ENCODE assay signal across 9 cellular contexts in the genomic region with DNA sequence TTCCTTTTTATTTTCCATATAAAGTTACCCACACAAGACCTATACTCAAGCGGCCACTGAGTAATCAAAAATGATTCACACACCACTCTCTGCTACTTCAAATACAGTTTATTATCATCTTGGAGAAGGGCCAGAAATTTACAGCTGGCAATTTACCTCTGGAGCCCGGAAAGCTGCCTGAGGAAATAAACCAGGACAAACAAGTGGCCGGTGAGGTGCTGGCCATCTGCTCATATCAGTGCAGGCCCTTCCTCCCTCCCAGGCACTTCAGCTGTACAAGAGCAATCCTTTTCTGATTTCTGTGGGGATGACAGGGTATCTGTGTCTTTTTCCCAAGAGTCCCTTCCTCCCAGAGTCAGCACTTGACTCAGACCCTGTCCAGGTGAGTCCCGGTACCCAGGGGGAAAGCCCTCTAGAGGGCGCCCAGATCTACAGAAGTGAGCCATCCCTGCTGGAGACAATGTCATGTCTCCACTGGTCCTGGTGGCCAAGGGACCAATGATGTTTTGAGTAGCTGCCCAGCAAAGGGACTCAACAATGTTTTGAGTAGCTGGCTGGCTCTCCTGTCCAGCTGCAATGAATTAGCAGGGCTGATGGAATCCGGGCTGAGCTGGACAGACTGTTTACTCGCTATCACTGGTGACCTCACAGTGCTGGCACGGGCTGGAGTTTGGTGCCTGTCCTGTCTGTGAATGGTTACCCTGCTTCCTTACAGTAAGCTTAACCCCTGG. TPM values are rescaled to one million over a fixed set of nuclear protein-coding genes. Genes with fewer than 3 reads are reported as not detected.
DNase-seq lines count a peak whose midpoint lies in the region; ATAC-seq, FAIRE-seq and TF ChIP-seq lines count a peak whose summit lies in the region.
"Had no signal": no experiment of that assay in that cellular context is flagged by ENCODE, and none has a peak within 500 bp of the region (broad histone marks: within the 10 kb centered on the region; RNA-seq: fewer than 3 reads in every experiment).

No MANE protein-coding gene starts in this region.

- H3K79me2 ChIP-seq in H9 (ENCODE audit: insufficient read depth, low read length), result no peaks in the 10 kb centered on the region

- H3K4me3 Mint-ChIP-seq in H9 (no peak overlapping the region), endothelial cell (ENCODE audit: unreplicated experiment) (no peak overlapping the region)
- no peak overlapping the region for H3K4me3 Mint-ChIP-seq in activated CD8-positive, alpha-beta T cell treated with anti-CD3 and anti-CD28 coated beads for 36 hours

- no peak overlapping the region for H3K18ac ChIP-seq in H9 (ENCODE audit: insufficient read length, low read depth, low read length)

- H3K23ac ChIP-seq in H9 (ENCODE audit: insufficient read length, low read depth, low read length), result no peak overlapping the region

- peaks cover 5% of the 10 kb centered on the region for H3K36me3 ChIP-seq in mucosa of descending colon (ENCODE audit: low read depth)

- H3K23me2 ChIP-seq in H9 (ENCODE audit: insufficient read length, low read depth, low read length, poor library complexity, severe bottlenecking), result no peaks in the 10 kb centered on the region

- no peak overlapping the region for H2BK5ac ChIP-seq in H9 (ENCODE audit: insufficient read length, low read length)

- peaks cover 0 to 4% (median 3%) of the 10 kb centered on the region in 3 experiments; a peak in 4 of 7 replicates for H3K36me3 Mint-ChIP-seq in H9 (ENCODE audit: insufficient read depth in 1 of 3, low read depth in 3 of 3)
- H3K36me3 Mint-ChIP-seq in activated CD8-positive, alpha-beta T cell treated with anti-CD3 and anti-CD28 coated beads for 36 hours (ENCODE audit: low read depth), result no peaks in the 10 kb centered on the region
- peaks cover 21% of the 10 kb centered on the region for H3K36me3 Mint-ChIP-seq in endothelial cell (ENCODE audit: low read depth, unreplicated experiment)

- peak; percentile 61 for DNase-seq in Ammon's horn (ENCODE audit: low spot score)
- peak; percentile 82 for DNase-seq in H9
- peak; percentile 98 for DNase-seq in NCI-H345 treated with DMSO at 0.1 percent for 48 hours (lab: John Stamatoyannopoulos, UW; ENCODE audit: unreplicated experiment)
- peak; percentile 74 for DNase-seq in activated CD8-positive, alpha-beta T cell treated with anti-CD3 and anti-CD28 coated beads for 36 hours
- DNase-seq in endothelial cell (ENCODE audit: low spot score), result peak; percentile 50
- DNase-seq in mucosa of descending colon, result peak; percentile 70 to 90 (median 78)
- peak; percentile 70 for DNase-seq in urothelium cell line (ENCODE audit: low spot score)

- H2BK120ac ChIP-seq in H9 (ENCODE audit: low read depth, low read length, poor library complexity, severe bottlenecking), result no peak overlapping the region

- H2AK5ac ChIP-seq in H9 (ENCODE audit: insufficient read length, low read length), result no peak overlapping the region

- peak; percentile 52 for FAIRE-seq in urothelium cell line (lab: Jason Lieb, UNC)

- H3T11ph ChIP-seq in H9 (ENCODE audit: low read length), result no peak overlapping the region

- POLR2A ChIA-PET in activated CD8-positive, alpha-beta T cell treated with anti-CD3 and anti-CD28 coated beads for 36 hours (lab: Charles Lee), result no interaction called here

- H3K9me3 ChIP-seq in H9 (ENCODE audit: control insufficient read depth, low read depth, low read length) (no peaks in the 10 kb centered on the region), mucosa of descending colon (no peaks in the 10 kb centered on the region)

- H3K27ac Mint-ChIP-seq in H9, result no peak overlapping the region
- no peak overlapping the region for H3K27ac Mint-ChIP-seq in activated CD8-positive, alpha-beta T cell treated with anti-CD3 and anti-CD28 coated beads for 36 hours
- H3K27ac Mint-ChIP-seq in endothelial cell (ENCODE audit: unreplicated experiment), result no peak overlapping the region

- H3K14ac ChIP-seq in H9 (ENCODE audit: insufficient read depth, low read length), result no peak overlapping the region

- no peak overlapping the region for H2BK20ac ChIP-seq in H9 (ENCODE audit: low read depth, low read length, poor library complexity, severe bottlenecking)

- no peak overlapping the region for H4K5ac ChIP-seq in H9 (ENCODE audit: insufficient read length, low read depth, low read length)

- no peak overlapping the region for H3K4ac ChIP-seq in H9 (ENCODE audit: low read depth, low read length)

- intact Hi-C loops in activated CD8-positive, alpha-beta T cell treated with anti-CD3 and anti-CD28 coated beads for 36 hours (cut with micrococcal nuclease), result no loop called here
- intact Hi-C loops in mucosa of descending colon (cut with DNase I, micrococcal nuclease), result loop anchor here in 1 of 2 donors (5.0 kb wide), 1 partner anchor 87 kb away; no protein-coding TSS in a partner anchor

- no peaks in the 10 kb centered on the region for H3K4me1 Mint-ChIP-seq in H9
- H3K4me1 Mint-ChIP-seq in activated CD8-positive, alpha-beta T cell treated with anti-CD3 and anti-CD28 coated beads for 36 hours (ENCODE audit: low read depth), result no peaks in the 10 kb centered on the region
- no peaks in the 10 kb centered on the region for H3K4me1 Mint-ChIP-seq in endothelial cell (ENCODE audit: unreplicated experiment)

- TF ChIP-seq CTCF in H9 (conservative IDR thresholded peaks at IDR 0.05) (peak; percentile 88), endothelial cell (IDR thresholded peaks at IDR 0.05; ENCODE audit: unreplicated experiment) (peak; percentile 30), mucosa of descending colon (IDR thresholded peaks at IDR 0.05) (peak; percentile 34)
- peak; percentile 67 for TF ChIP-seq CTCF in activated CD8-positive, alpha-beta T cell treated with anti-CD3 and anti-CD28 coated beads for 36 hours (IDR thresholded peaks at IDR 0.05)

- no peak overlapping the region for H3K9ac ChIP-seq in H9 (ENCODE audit: extremely low read depth, insufficient read length, low read length)

- H4K8ac ChIP-seq in H9 (replicated peaks; ENCODE audit: insufficient read length, low read depth, low read length), result no peak overlapping the region

- no peaks in the 10 kb centered on the region for H3K27me3 Mint-ChIP-seq in H9 (ENCODE audit: low read depth)
- peaks cover 2% of the 10 kb centered on the region for H3K27me3 Mint-ChIP-seq in activated CD8-positive, alpha-beta T cell treated with anti-CD3 and anti-CD28 coated beads for 36 hours
- peaks cover 4% of the 10 kb centered on the region for H3K27me3 Mint-ChIP-seq in endothelial cell (ENCODE audit: unreplicated experiment)

- no peaks in the 10 kb centered on the region for H3K79me1 ChIP-seq in H9 (ENCODE audit: insufficient read depth, low read depth, low read length, poor library complexity, severe bottlenecking)

- CTCF ChIA-PET in activated CD8-positive, alpha-beta T cell treated with anti-CD3 and anti-CD28 coated beads for 36 hours (lab: Charles Lee), result interaction anchor here (0.6 to 1.8 kb wide), 20 partner anchors 9 to 231 kb away, joined by 3 to 7 read pairs (median 3); a partner anchor contains a TSS

- no peak overlapping the region for H3K27ac ChIP-seq in H9 (ENCODE audit: insufficient read length, low read depth, low read length)

- H2AFZ ChIP-seq in H9 (ENCODE audit: low read length), result no peak overlapping the region

- H3K9me3 Mint-ChIP-seq in H9 (no peaks in the 10 kb centered on the region), endothelial cell (ENCODE audit: unreplicated experiment) (no peaks in the 10 kb centered on the region)
- H3K9me3 Mint-ChIP-seq in activated CD8-positive, alpha-beta T cell treated with anti-CD3 and anti-CD28 coated beads for 36 hours, result no peaks in the 10 kb centered on the region

- H3K4me2 ChIP-seq in H9 (ENCODE audit: insufficient read depth, insufficient read length, low read length), result no peak overlapping the region

- ATAC-seq in activated CD8-positive, alpha-beta T cell treated with anti-CD3 and anti-CD28 coated beads for 36 hours, result peak; percentile 89
- peak; percentile 92 for ATAC-seq in mucosa of descending colon
- no peak for ATAC-seq in HG03520 (IDR thresholded peaks at IDR 0.05; ENCODE audit: unreplicated experiment)

- no CpG with 5 or more reads among the region's 8 CpGs for WGBS in H9 (ENCODE audit: extremely low coverage, insufficient read length, low lambda C conversion rate)

- no peak overlapping the region for H4K91ac ChIP-seq in H9 (ENCODE audit: insufficient read length, low read depth, low read length)

- H3K4me3 ChIP-seq in mucosa of descending colon, result no peak overlapping the region

- no peak overlapping the region for H2BK12ac ChIP-seq in H9 (ENCODE audit: insufficient read length, low read depth, low read length)

- H3K4me1 ChIP-seq in H9 (ENCODE audit: insufficient read depth, low read length) (no peaks in the 10 kb centered on the region), mucosa of descending colon (ENCODE audit: low read depth) (peaks cover 13% of the 10 kb centered on the region)

- no peak overlapping the region for H3K56ac ChIP-seq in H9 (ENCODE audit: insufficient read length, low read depth, low read length)

- H3K27me3 ChIP-seq in H9 (ENCODE audit: insufficient read depth, low read length), result no peaks in the 10 kb centered on the region

- H2BK15ac ChIP-seq in H9 (ENCODE audit: low read depth, low read length), result no peak overlapping the region

- no peaks in the 10 kb centered on the region for H4K20me1 ChIP-seq in H9 (ENCODE audit: control insufficient read depth, insufficient read depth, insufficient read length)

RNA-seq across cellular contexts. Expression of a gene that starts 23.6 kb away (rescaled TPM):
- total RNA-seq in H9 (2021) (14.8 and 15.6 TPM in 2 replicates), endothelial cell (ENCODE audit: unreplicated experiment) (51.7 TPM), mucosa of descending colon (10 to 100 TPM; 16.2 to 27.2 (median 26.1) TPM)
- 1 to 10 TPM; 1.9 TPM for total RNA-seq in activated CD8-positive, alpha-beta T cell treated with anti-CD3 and anti-CD28 coated beads for 36 hours

RNA-seq across cellular contexts. Expression of a gene that starts 57.4 kb away (rescaled TPM):
- total RNA-seq in H9 (2021), result not detected in 2 replicates
- not detected for total RNA-seq in activated CD8-positive, alpha-beta T cell treated with anti-CD3 and anti-CD28 coated beads for 36 hours
- total RNA-seq in endothelial cell (ENCODE audit: unreplicated experiment), result 0.28 TPM
- under 1 TPM in 2 of 3 donors, not detected in 1; 0.16 to 0.58 TPM for total RNA-seq in mucosa of descending colon
- total RNA-seq: glomerular endothelial cell had no signal

Comparison
In these comparisons a context has a peak if more than half of its experiments do, and no peak if none do; other contexts are left out.
1. CTCF ChIP-seq: peak in every context shown above with its lines; median percentile 88 in H9; 67 in activated CD8-positive, alpha-beta T cell treated with anti-CD3 and anti-CD28 coated beads for 36 hours; 34 in mucosa of descending colon; 30 in endothelial cell.